In genomic region chr10:2890093-2890492, GRCh38 we compare ENCODE assay signal across 37 cellular contexts.
"Had no signal": no experiment of that assay in that cellular context is flagged by ENCODE, and none has a peak within 500 bp of the region (broad histone marks: within the 10 kb centered on the region; RNA-seq: fewer than 3 reads in every experiment).

No MANE protein-coding gene starts in this region.

- H3K4me3 ChIP-seq: body of pancreas, breast epithelium, Peyer's patch, SJSA1 had no signal

- H3K27ac Mint-ChIP-seq: activated CD4-positive, alpha-beta memory T cell treated with anti-CD3 and anti-CD28 coated beads, Interleukin-2, amount 10 ng/mL, durations not matched to agents 7 days and 5 days; activated CD8-positive, alpha-beta memory T cell treated with anti-CD3 and anti-CD28 coated beads, Interleukin-2, amount 10 ng/mL, durations not matched to agents 7 days and 5 days; activated naive CD4-positive, alpha-beta T cell treated with anti-CD3 and anti-CD28 coated beads, Interleukin-2, amount 50 U/mL, for 24 hours; activated naive CD8-positive, alpha-beta T cell treated with anti-CD3 and anti-CD28 coated beads, Interleukin-2, amount 10 ng/mL, durations not matched to agents 7 days and 5 days had no signal

- H3K36me3 ChIP-seq: breast epithelium, Peyer's patch, SJSA1, WERI-Rb-1 had no signal

- H3K27me3 ChIP-seq: body of pancreas, breast epithelium, Peyer's patch had no signal

- DNase-seq: activated CD4-positive, alpha-beta memory T cell treated with anti-CD3 and anti-CD28 coated beads, Interleukin-2, amount 10 ng/mL, durations not matched to agents 7 days and 5 days; activated CD4-positive, alpha-beta T cell treated with anti-CD3 and anti-CD28 coated beads for 1 hour; activated CD4-positive, alpha-beta T cell treated with anti-CD3 and anti-CD28 coated beads for 48 hours; activated CD4-positive, CD25-positive, alpha-beta regulatory T cell; activated CD8-positive, alpha-beta memory T cell treated with anti-CD3 and anti-CD28 coated beads for 24 hours; activated CD8-positive, alpha-beta memory T cell treated with anti-CD3 and anti-CD28 coated beads, Interleukin-2, amount 10 ng/mL, durations not matched to agents 7 days and 5 days; activated CD8-positive, alpha-beta memory T cell treated with anti-CD3 and anti-CD28 coated beads, Interleukin-2, amount 50 U/mL, for 48 hours; activated effector memory CD4-positive, alpha-beta T cell treated with anti-CD3 and anti-CD28 coated beads, Interleukin-2, amount 50 U/mL, for 16 hours; activated naive CD4-positive, alpha-beta T cell treated with Interleukin-2 at 50 U/mL for 16 hours; activated naive CD8-positive, alpha-beta T cell treated with anti-CD3 and anti-CD28 coated beads, Interleukin-2, amount 10 ng/mL, durations not matched to agents 7 days and 5 days; activated T-cell treated with anti-CD3 and anti-CD28 coated beads, Interleukin-2, amount 50 U/mL, for 48 hours; amygdala; body of pancreas; MM.1S; MV-4-11; NCI-H1092; NCI-H1436 treated with DMSO at 0.1 percent for 48 hours; NCI-H187; NCI-H2029 treated with DMSO at 0.1 percent for 48 hours; NCI-H2107; NCI-H2171; NCI-H510A; NCI-H526; NCI-H748 treated with DMSO at 0.1 percent for 48 hours; NK-92 treated with Interleukin-12 subunit alpha and Interleukin-12 subunit beta, amount 100 ng/mL, for 24 hours; PC-3; Peyer's patch; RPMI8226; SHP77 treated with DMSO at 0.1 percent for 48 hours; SW 1271; T-helper 1 cell; T-helper 2 cell; T1000; WERI-Rb-1 had no signal

- ATAC-seq: activated CD8-positive, alpha-beta memory T cell treated with anti-CD3 and anti-CD28 coated beads, Interleukin-2, amount 10 ng/mL, durations not matched to agents 7 days and 5 days; body of pancreas; PC-3 had no signal

- H3K4me1 ChIP-seq: body of pancreas, breast epithelium, Peyer's patch, SJSA1 had no signal

- H3K27ac ChIP-seq: body of pancreas, breast epithelium, Peyer's patch, SJSA1, WERI-Rb-1 had no signal

- H3K4me3 Mint-ChIP-seq: activated CD4-positive, alpha-beta memory T cell treated with anti-CD3 and anti-CD28 coated beads, Interleukin-2, amount 10 ng/mL, durations not matched to agents 7 days and 5 days; activated CD8-positive, alpha-beta memory T cell treated with anti-CD3 and anti-CD28 coated beads, Interleukin-2, amount 10 ng/mL, durations not matched to agents 7 days and 5 days; activated naive CD4-positive, alpha-beta T cell treated with anti-CD3 and anti-CD28 coated beads, Interleukin-2, amount 50 U/mL, for 24 hours; activated naive CD8-positive, alpha-beta T cell treated with anti-CD3 and anti-CD28 coated beads, Interleukin-2, amount 10 ng/mL, durations not matched to agents 7 days and 5 days had no signal

- H3K4me1 Mint-ChIP-seq: activated CD4-positive, alpha-beta memory T cell treated with anti-CD3 and anti-CD28 coated beads, Interleukin-2, amount 10 ng/mL, durations not matched to agents 7 days and 5 days; activated CD8-positive, alpha-beta memory T cell treated with anti-CD3 and anti-CD28 coated beads, Interleukin-2, amount 10 ng/mL, durations not matched to agents 7 days and 5 days; activated naive CD4-positive, alpha-beta T cell treated with anti-CD3 and anti-CD28 coated beads, Interleukin-2, amount 50 U/mL, for 24 hours; activated naive CD8-positive, alpha-beta T cell treated with anti-CD3 and anti-CD28 coated beads, Interleukin-2, amount 10 ng/mL, durations not matched to agents 7 days and 5 days had no signal

- H3K36me3 Mint-ChIP-seq: activated CD8-positive, alpha-beta memory T cell treated with anti-CD3 and anti-CD28 coated beads, Interleukin-2, amount 10 ng/mL, durations not matched to agents 7 days and 5 days; activated naive CD4-positive, alpha-beta T cell treated with anti-CD3 and anti-CD28 coated beads, Interleukin-2, amount 50 U/mL, for 24 hours; activated naive CD8-positive, alpha-beta T cell treated with anti-CD3 and anti-CD28 coated beads, Interleukin-2, amount 10 ng/mL, durations not matched to agents 7 days and 5 days had no signal

- H3K9me3 Mint-ChIP-seq: activated naive CD4-positive, alpha-beta T cell treated with anti-CD3 and anti-CD28 coated beads, Interleukin-2, amount 50 U/mL, for 24 hours had no signal

- H3K9me3 ChIP-seq: body of pancreas, breast epithelium, Peyer's patch, SJSA1 had no signal
